16 cellular contexts compared by ENCODE assay signal in genomic region chr16:81806696-81807095, GRCh38.
"Had no signal": no experiment of that assay in that cellular context is flagged by ENCODE, and none has a peak within 500 bp of the region (broad histone marks: within the 10 kb centered on the region; RNA-seq: fewer than 3 reads in every experiment).

No MANE protein-coding gene starts in this region.

- H3K4me1 ChIP-seq: parathyroid adenoma, vagina had no signal

- H3K27me3 Mint-ChIP-seq: activated CD4-positive, alpha-beta T cell treated with anti-CD3 and anti-CD28 coated beads, Interleukin-2, amount 10 ng/mL, durations not matched to agents 24 days and 14 days had no signal

- H3K79me2 ChIP-seq: parathyroid adenoma had no signal

- H3K27me3 ChIP-seq: transverse colon, vagina had no signal

- H3K27ac Mint-ChIP-seq: activated CD4-positive, alpha-beta T cell treated with anti-CD3 and anti-CD28 coated beads, Interleukin-2, amount 10 ng/mL, durations not matched to agents 24 days and 14 days; activated T-helper 1 cell treated with anti-CD3 and anti-CD28 coated beads, Interleukin-12 subunit alpha, Interleukin-12 subunit beta, Interleukin-2, Interleukin-4 antibody, amounts not matched to agents 30 ng/mL and 10 ng/mL and 1 ng/mL, durations not matched to agents 14 hours and 24 hours and 36 hours had no signal

- H3K4me3 ChIP-seq: transverse colon, vagina had no signal

- H3K9me3 ChIP-seq: transverse colon, vagina had no signal

- FAIRE-seq: TTC549 had no signal

- H3K9me3 Mint-ChIP-seq: activated CD4-positive, alpha-beta T cell treated with anti-CD3 and anti-CD28 coated beads, Interleukin-2, amount 10 ng/mL, durations not matched to agents 24 days and 14 days; activated T-helper 1 cell treated with anti-CD3 and anti-CD28 coated beads, Interleukin-12 subunit alpha, Interleukin-12 subunit beta, Interleukin-2, Interleukin-4 antibody, amounts not matched to agents 30 ng/mL and 10 ng/mL and 1 ng/mL, durations not matched to agents 14 hours and 24 hours and 36 hours had no signal

- H2AFZ ChIP-seq: parathyroid adenoma had no signal

- H3K4me3 Mint-ChIP-seq: activated CD4-positive, alpha-beta T cell treated with anti-CD3 and anti-CD28 coated beads, Interleukin-2, amount 10 ng/mL, durations not matched to agents 24 days and 14 days; activated T-helper 1 cell treated with anti-CD3 and anti-CD28 coated beads, Interleukin-12 subunit alpha, Interleukin-12 subunit beta, Interleukin-2, Interleukin-4 antibody, amounts not matched to agents 30 ng/mL and 10 ng/mL and 1 ng/mL, durations not matched to agents 14 hours and 24 hours and 36 hours had no signal

- DNase-seq: activated CD4-positive, alpha-beta T cell treated with anti-CD3 and anti-CD28 coated beads, Interleukin-2, amount 10 ng/mL, durations not matched to agents 24 days and 14 days; activated CD4-positive, CD25-positive, alpha-beta regulatory T cell; activated naive CD4-positive, alpha-beta T cell treated with Interleukin-2 at 50 U/mL for 16 hours; aorta; cerebellar nuclear complex; effector memory CD4-positive, alpha-beta T cell; foreskin melanocyte; kidney glomerular epithelial cell; stimulated activated CD4-positive, alpha-beta T cell treated with anti-CD3 and anti-CD28 coated beads, Interleukin-12 subunit alpha, Interleukin-12 subunit beta, amount 100 ng/mL, for 4 hours; stimulated activated naive CD4-positive, alpha-beta T cell; T-helper 2 cell; transverse colon had no signal

- H3K36me3 ChIP-seq: transverse colon, vagina had no signal

- H3K27ac ChIP-seq: parathyroid adenoma, vagina had no signal
